In the genomic region with DNA sequence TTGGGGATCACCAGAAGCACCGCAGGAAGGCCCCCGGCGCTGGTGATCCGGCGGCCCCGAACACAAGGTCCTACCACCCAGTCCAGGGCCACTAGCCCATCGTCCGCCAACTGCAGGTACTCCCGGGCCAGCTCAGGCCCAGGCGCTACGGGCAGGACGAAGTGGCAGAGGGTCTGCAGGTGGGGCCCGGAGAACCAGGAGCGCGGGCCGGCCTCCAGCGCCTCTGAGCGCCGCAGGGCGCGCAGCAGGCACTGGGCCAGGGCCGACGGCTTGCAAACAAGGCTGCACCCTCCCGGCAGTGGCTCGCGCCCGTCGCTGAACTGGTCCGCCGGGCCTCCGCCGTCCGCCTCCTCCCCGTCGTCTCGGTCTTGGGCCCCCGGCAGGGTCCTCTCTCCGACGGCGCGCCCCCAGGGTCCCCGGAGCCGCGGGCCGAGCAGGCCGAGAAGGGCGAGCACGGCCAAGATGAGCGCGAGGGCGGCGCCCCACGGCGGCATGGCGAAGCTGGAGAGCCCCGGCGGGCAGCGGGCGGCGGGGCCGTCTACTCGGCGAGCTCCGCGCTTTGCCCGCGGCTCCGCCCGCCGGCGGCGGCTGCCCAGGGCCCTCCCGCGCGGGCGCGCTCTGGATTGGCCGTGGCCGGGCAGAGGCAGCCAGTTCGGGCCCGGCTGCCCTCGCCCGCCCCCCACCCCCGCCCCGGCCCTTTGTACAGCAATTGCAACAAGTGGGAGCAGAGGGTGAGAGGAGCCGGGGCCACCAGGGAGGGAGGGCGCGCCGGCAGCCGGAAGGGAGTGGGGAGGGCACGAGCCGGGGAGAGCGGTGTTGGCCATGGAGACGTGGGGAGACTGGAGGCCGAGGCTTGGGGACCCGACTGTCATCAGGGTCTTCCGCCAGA, we compare ENCODE assay signal across 1 cellular context.
A peak's percentile ranks its signal among the peaks of the same experiment; 100 is the strongest.
TF ChIP-seq lines count a peak whose summit lies in the region.

A gene with protein sequence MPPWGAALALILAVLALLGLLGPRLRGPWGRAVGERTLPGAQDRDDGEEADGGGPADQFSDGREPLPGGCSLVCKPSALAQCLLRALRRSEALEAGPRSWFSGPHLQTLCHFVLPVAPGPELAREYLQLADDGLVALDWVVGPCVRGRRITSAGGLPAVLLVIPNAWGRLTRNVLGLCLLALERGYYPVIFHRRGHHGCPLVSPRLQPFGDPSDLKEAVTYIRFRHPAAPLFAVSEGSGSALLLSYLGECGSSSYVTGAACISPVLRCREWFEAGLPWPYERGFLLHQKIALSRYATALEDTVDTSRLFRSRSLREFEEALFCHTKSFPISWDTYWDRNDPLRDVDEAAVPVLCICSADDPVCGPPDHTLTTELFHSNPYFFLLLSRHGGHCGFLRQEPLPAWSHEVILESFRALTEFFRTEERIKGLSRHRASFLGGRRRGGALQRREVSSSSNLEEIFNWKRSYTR (minus strand): TSS at position 565 of the 889 bp plus-strand sequence. CDS start 71 bp downstream, at position 494.

TF ChIP-seq in HepG2, 621 proteins besides CTCF, POLR2A, EP300 and RAD21 (continued from another document and continues in another):
- no peak for TF ChIP-seq ZSCAN25 (CRISPR knock-in tag; IDR thresholded peaks at IDR 0.05)
- no peak for TF ChIP-seq GZF1 (CRISPR knock-in tag; IDR thresholded peaks at IDR 0.05)
- TF ChIP-seq, protein P1, sequence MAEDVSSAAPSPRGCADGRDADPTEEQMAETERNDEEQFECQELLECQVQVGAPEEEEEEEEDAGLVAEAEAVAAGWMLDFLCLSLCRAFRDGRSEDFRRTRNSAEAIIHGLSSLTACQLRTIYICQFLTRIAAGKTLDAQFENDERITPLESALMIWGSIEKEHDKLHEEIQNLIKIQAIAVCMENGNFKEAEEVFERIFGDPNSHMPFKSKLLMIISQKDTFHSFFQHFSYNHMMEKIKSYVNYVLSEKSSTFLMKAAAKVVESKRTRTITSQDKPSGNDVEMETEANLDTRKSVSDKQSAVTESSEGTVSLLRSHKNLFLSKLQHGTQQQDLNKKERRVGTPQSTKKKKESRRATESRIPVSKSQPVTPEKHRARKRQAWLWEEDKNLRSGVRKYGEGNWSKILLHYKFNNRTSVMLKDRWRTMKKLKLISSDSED (CRISPR knock-in tag; IDR thresholded peaks at IDR 0.05): no peak
- no peak for TF ChIP-seq DDIT3 (CRISPR knock-in tag; IDR thresholded peaks at IDR 0.05)
- no peak for TF ChIP-seq KDM3A (CRISPR knock-in tag; IDR thresholded peaks at IDR 0.05; ENCODE audit: low read depth)
- no peak for TF ChIP-seq ZNF563 (CRISPR knock-in tag; IDR thresholded peaks at IDR 0.05)
- TF ChIP-seq SOX5 (CRISPR knock-in tag; IDR thresholded peaks at IDR 0.05; ENCODE audit: borderline replicate concordance): no peak
- no peak; the same call in 1 of the 2 replicates for TF ChIP-seq CSRNP1 (CRISPR knock-in tag; IDR thresholded peaks at IDR 0.05)
- no peak for TF ChIP-seq XBP1 (CRISPR knock-in tag; IDR thresholded peaks at IDR 0.05)
- no peak for TF ChIP-seq ELF1 (CRISPR knock-in tag; IDR thresholded peaks at IDR 0.05)
- TF ChIP-seq GLI4 (CRISPR knock-in tag; IDR thresholded peaks at IDR 0.05; ENCODE audit: borderline replicate concordance): no peak
- TF ChIP-seq PRMT3 (CRISPR knock-in tag; IDR thresholded peaks at IDR 0.05; ENCODE audit: borderline replicate concordance, low read depth): no peak
- TF ChIP-seq BRCA1 (CRISPR knock-in tag; IDR thresholded peaks at IDR 0.05): no peak
- TF ChIP-seq ZSCAN21 (CRISPR knock-in tag; IDR thresholded peaks at IDR 0.05; ENCODE audit: borderline replicate concordance): peak; percentile 18; the same call in 1 of the 2 replicates
- TF ChIP-seq ZNF317 (CRISPR knock-in tag; IDR thresholded peaks at IDR 0.05): no peak
- no peak for TF ChIP-seq ARID2 (CRISPR knock-in tag; IDR thresholded peaks at IDR 0.05; ENCODE audit: borderline replicate concordance)
- TF ChIP-seq ZNF234 (CRISPR knock-in tag; conservative IDR thresholded peaks at IDR 0.05): peak; percentile 79
- TF ChIP-seq SALL1 (CRISPR knock-in tag; IDR thresholded peaks at IDR 0.05): no peak; the same call in 1 of the 2 replicates
- no peak for TF ChIP-seq ZNF235 (CRISPR knock-in tag; IDR thresholded peaks at IDR 0.05; ENCODE audit: borderline replicate concordance)
- TF ChIP-seq ZNF773 (CRISPR knock-in tag; IDR thresholded peaks at IDR 0.05; ENCODE audit: borderline replicate concordance): no peak
- no peak for TF ChIP-seq ZFYVE20 (CRISPR knock-in tag; IDR thresholded peaks at IDR 0.05; ENCODE audit: borderline replicate concordance, low read depth)
- TF ChIP-seq ZNF83 (CRISPR knock-in tag; IDR thresholded peaks at IDR 0.05; ENCODE audit: borderline replicate concordance): no peak; the same call in 1 of the 2 replicates
- no peak for TF ChIP-seq ZSCAN22 (CRISPR knock-in tag; IDR thresholded peaks at IDR 0.05)
- TF ChIP-seq, protein P2, sequence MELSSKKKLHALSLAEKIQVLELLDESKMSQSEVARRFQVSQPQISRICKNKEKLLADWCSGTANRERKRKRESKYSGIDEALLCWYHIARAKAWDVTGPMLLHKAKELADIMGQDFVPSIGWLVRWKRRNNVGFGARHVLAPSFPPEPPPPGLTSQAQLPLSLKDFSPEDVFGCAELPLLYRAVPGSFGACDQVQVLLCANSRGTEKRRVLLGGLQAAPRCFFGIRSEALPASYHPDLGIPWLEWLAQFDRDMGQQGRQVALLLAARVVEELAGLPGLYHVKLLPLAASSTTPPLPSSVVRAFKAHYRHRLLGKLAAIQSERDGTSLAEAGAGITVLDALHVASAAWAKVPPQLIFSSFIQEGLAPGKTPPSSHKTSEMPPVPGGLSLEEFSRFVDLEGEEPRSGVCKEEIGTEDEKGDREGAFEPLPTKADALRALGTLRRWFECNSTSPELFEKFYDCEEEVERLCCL (CRISPR knock-in tag; IDR thresholded peaks at IDR 0.05; ENCODE audit: borderline replicate concordance): no peak
- TF ChIP-seq ZIK1 (CRISPR knock-in tag; IDR thresholded peaks at IDR 0.05; ENCODE audit: borderline replicate concordance, low read depth): no peak
- TF ChIP-seq SMAD3 (CRISPR knock-in tag; IDR thresholded peaks at IDR 0.05): no peak
- no peak for TF ChIP-seq SMARCE1 (IDR thresholded peaks at IDR 0.05; ENCODE audit: borderline replicate concordance)
- no peak for TF ChIP-seq FOXP1 (IDR thresholded peaks at IDR 0.05)
- TF ChIP-seq FOXP1 (CRISPR knock-in tag; IDR thresholded peaks at IDR 0.05): no peak
- TF ChIP-seq SAP130 (CRISPR knock-in tag; IDR thresholded peaks at IDR 0.05; ENCODE audit: low read depth): no peak
- 0 out of 2 replicates have a peak, but pooled peaks have one; percentile 41 for TF ChIP-seq SMAD9 (CRISPR knock-in tag; IDR thresholded peaks at IDR 0.05)
- TF ChIP-seq NFIB (CRISPR knock-in tag; IDR thresholded peaks at IDR 0.05; ENCODE audit: borderline replicate concordance): no peak
- no peak for TF ChIP-seq ZNF205 (CRISPR knock-in tag; IDR thresholded peaks at IDR 0.05)
- TF ChIP-seq ZNF549 (CRISPR knock-in tag; IDR thresholded peaks at IDR 0.05): no peak
- no peak for TF ChIP-seq ZBTB38 (CRISPR knock-in tag; IDR thresholded peaks at IDR 0.05)
- TF ChIP-seq, protein P3, sequence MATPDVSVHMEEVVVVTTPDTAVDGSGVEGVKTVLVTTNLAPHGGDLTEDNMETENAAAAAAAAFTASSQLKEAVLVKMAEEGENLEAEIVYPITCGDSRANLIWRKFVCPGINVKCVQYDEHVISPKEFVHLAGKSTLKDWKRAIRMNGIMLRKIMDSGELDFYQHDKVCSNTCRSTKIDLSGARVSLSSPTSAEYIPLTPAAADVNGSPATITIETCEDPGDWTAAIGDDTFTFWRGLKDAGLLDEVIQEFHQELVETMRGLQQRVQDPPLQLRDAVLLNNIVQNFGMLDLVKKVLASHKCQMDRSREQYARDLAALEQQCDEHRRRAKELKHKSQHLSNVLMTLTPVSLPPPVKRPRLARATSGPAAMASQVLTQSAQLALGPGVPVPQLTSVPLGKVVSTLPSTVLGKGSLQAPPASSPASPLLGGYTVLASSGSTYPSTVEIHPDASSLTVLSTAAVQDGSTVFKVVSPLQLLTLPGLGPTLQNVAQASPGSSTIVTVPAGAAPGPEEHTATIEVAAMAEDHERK (CRISPR knock-in tag; IDR thresholded peaks at IDR 0.05; ENCODE audit: low read depth): no peak
- TF ChIP-seq, protein P4, sequence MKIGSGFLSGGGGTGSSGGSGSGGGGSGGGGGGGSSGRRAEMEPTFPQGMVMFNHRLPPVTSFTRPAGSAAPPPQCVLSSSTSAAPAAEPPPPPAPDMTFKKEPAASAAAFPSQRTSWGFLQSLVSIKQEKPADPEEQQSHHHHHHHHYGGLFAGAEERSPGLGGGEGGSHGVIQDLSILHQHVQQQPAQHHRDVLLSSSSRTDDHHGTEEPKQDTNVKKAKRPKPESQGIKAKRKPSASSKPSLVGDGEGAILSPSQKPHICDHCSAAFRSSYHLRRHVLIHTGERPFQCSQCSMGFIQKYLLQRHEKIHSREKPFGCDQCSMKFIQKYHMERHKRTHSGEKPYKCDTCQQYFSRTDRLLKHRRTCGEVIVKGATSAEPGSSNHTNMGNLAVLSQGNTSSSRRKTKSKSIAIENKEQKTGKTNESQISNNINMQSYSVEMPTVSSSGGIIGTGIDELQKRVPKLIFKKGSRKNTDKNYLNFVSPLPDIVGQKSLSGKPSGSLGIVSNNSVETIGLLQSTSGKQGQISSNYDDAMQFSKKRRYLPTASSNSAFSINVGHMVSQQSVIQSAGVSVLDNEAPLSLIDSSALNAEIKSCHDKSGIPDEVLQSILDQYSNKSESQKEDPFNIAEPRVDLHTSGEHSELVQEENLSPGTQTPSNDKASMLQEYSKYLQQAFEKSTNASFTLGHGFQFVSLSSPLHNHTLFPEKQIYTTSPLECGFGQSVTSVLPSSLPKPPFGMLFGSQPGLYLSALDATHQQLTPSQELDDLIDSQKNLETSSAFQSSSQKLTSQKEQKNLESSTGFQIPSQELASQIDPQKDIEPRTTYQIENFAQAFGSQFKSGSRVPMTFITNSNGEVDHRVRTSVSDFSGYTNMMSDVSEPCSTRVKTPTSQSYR (CRISPR knock-in tag; IDR thresholded peaks at IDR 0.05; ENCODE audit: borderline replicate concordance): 0 out of 2 replicates have a peak, but pooled peaks have one; percentile 11
- no peak for TF ChIP-seq ZNF432 (CRISPR knock-in tag; IDR thresholded peaks at IDR 0.05; ENCODE audit: borderline replicate concordance)
- no peak for TF ChIP-seq ZNF160 (CRISPR knock-in tag; IDR thresholded peaks at IDR 0.05)
- TF ChIP-seq, protein P5, sequence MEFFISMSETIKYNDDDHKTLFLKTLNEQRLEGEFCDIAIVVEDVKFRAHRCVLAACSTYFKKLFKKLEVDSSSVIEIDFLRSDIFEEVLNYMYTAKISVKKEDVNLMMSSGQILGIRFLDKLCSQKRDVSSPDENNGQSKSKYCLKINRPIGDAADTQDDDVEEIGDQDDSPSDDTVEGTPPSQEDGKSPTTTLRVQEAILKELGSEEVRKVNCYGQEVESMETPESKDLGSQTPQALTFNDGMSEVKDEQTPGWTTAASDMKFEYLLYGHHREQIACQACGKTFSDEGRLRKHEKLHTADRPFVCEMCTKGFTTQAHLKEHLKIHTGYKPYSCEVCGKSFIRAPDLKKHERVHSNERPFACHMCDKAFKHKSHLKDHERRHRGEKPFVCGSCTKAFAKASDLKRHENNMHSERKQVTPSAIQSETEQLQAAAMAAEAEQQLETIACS (CRISPR knock-in tag; IDR thresholded peaks at IDR 0.05): peak; percentile 4; the same call in 1 of the 2 replicates
- no peak for TF ChIP-seq HNRNPH1 (optimal IDR thresholded peaks at IDR 0.05; ENCODE audit: low read depth, low read length)
- TF ChIP-seq FOXO1 (CRISPR knock-in tag; IDR thresholded peaks at IDR 0.05): no peak
- 0 out of 2 replicates have a peak, but pooled peaks have one; percentile 4 for TF ChIP-seq ZBTB7B (CRISPR knock-in tag; IDR thresholded peaks at IDR 0.05)
- TF ChIP-seq ZNF329 (CRISPR knock-in tag; IDR thresholded peaks at IDR 0.05; ENCODE audit: low read depth): no peak
- TF ChIP-seq ZNF816 (CRISPR knock-in tag; IDR thresholded peaks at IDR 0.05; ENCODE audit: borderline replicate concordance): no peak
- TF ChIP-seq ZFX (CRISPR knock-in tag; IDR thresholded peaks at IDR 0.05; ENCODE audit: low read depth): no peak; the same call in 1 of the 2 replicates
- TF ChIP-seq ZNF614 (CRISPR knock-in tag; IDR thresholded peaks at IDR 0.05; ENCODE audit: borderline replicate concordance): no peak
- no peak for TF ChIP-seq KAT2B (IDR thresholded peaks at IDR 0.05; ENCODE audit: borderline replicate concordance, low read depth, low read length)
- TF ChIP-seq, protein P6, sequence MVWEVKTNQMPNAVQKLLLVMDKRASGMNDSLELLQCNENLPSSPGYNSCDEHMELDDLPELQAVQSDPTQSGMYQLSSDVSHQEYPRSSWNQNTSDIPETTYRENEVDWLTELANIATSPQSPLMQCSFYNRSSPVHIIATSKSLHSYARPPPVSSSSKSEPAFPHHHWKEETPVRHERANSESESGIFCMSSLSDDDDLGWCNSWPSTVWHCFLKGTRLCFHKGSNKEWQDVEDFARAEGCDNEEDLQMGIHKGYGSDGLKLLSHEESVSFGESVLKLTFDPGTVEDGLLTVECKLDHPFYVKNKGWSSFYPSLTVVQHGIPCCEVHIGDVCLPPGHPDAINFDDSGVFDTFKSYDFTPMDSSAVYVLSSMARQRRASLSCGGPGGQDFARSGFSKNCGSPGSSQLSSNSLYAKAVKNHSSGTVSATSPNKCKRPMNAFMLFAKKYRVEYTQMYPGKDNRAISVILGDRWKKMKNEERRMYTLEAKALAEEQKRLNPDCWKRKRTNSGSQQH (CRISPR knock-in tag; IDR thresholded peaks at IDR 0.05; ENCODE audit: low read depth): no peak
- no peak for TF ChIP-seq IRF1 (CRISPR knock-in tag; IDR thresholded peaks at IDR 0.05; ENCODE audit: low read depth)
- TF ChIP-seq RBFOX2 (IDR thresholded peaks at IDR 0.05; ENCODE audit: low read depth, low read length): peak; percentile 66
